In genomic region chr17:46942441-46943217, GRCh38 we compare ENCODE assay signal across 9 cellular contexts. TPM values are rescaled to one million over a fixed set of nuclear protein-coding genes. Genes with fewer than 3 reads are reported as not detected.
DNase-seq lines count a peak whose midpoint lies in the region; ATAC-seq, FAIRE-seq and TF ChIP-seq lines count a peak whose summit lies in the region.
"Had no signal": no experiment of that assay in that cellular context is flagged by ENCODE, and none has a peak within 500 bp of the region (broad histone marks: within the 10 kb centered on the region; RNA-seq: fewer than 3 reads in every experiment).

No MANE protein-coding gene starts in this region.

- no peaks in the 10 kb centered on the region for H3K27me3 ChIP-seq in trophoblast cell (ENCODE audit: insufficient read depth, low read length)

- H2BK5ac ChIP-seq in trophoblast cell (ENCODE audit: low read depth, low read length, poor library complexity): no peak overlapping the region

- H3K4ac ChIP-seq in trophoblast cell (ENCODE audit: low read depth, low read length): no peak overlapping the region

- H3K27ac Mint-ChIP-seq in glutamatergic neuron (ENCODE audit: unreplicated experiment): no peak overlapping the region

- no CpG with 5 or more reads among the region's 10 CpGs for whole genome bisulfite sequencing in trophoblast cell (ENCODE audit: extremely low coverage, insufficient coverage, insufficient read length)

- no peaks in the 10 kb centered on the region for H3K9me3 ChIP-seq in trophoblast cell (ENCODE audit: insufficient read depth, low read depth, low read length)

- H3K18ac ChIP-seq in trophoblast cell (ENCODE audit: low read length): peak overlapping the region; percentile 2

- H3K36me3 Mint-ChIP-seq in glutamatergic neuron (ENCODE audit: unreplicated experiment): no peaks in the 10 kb centered on the region

- H2BK120ac ChIP-seq in trophoblast cell (ENCODE audit: insufficient read depth, low read length, poor library complexity): no peak overlapping the region

- H3K27ac ChIP-seq in trophoblast cell (ENCODE audit: low read depth, low read length): peak overlapping the region; percentile 18

- DNase-seq in Daoy (ENCODE audit: low read depth): peak; percentile 81
- peak; percentile 52 for DNase-seq in LoVo (ENCODE audit: low spot score)
- DNase-seq in RCC 7860 (ENCODE audit: low spot score): peak; percentile 56
- peak; percentile 53 for DNase-seq in activated naive CD4-positive, alpha-beta T cell treated with anti-CD3 and anti-CD28 coated beads, Interleukin-2, amount 50 U/mL, for 16 hours
- peak; percentile 89 for DNase-seq in glutamatergic neuron
- peak; percentile 49 to 83 for DNase-seq in trophoblast cell

- ATAC-seq in HG03342 (IDR thresholded peaks at IDR 0.05; ENCODE audit: unreplicated experiment): no peak
- ATAC-seq in HG03196 (IDR thresholded peaks at IDR 0.05; ENCODE audit: unreplicated experiment): no peak

- H4K91ac ChIP-seq in trophoblast cell (ENCODE audit: low read depth, low read length): peak overlapping the region; percentile 0

- H3K4me1 ChIP-seq in trophoblast cell (ENCODE audit: control insufficient read depth in 1 of 2, insufficient read depth in 2 of 2, low read length in 2 of 2): peaks cover 37 to 38% of the 10 kb centered on the region in 2 experiments

- no peak overlapping the region for H3K9ac ChIP-seq in trophoblast cell (ENCODE audit: low read length)

- no peak overlapping the region for H4K12ac ChIP-seq in trophoblast cell (ENCODE audit: low read depth, low read length)

- H4K8ac ChIP-seq in trophoblast cell (ENCODE audit: low read depth, low read length): peak overlapping the region; percentile 5

- H3K4me3 ChIP-seq in trophoblast cell (ENCODE audit: low read depth, low read length): no peak overlapping the region

- no peak overlapping the region for H3K4me3 Mint-ChIP-seq in glutamatergic neuron (ENCODE audit: unreplicated experiment)

- H3K4me2 ChIP-seq in trophoblast cell (ENCODE audit: low read length): no peak overlapping the region

- peaks cover 17% of the 10 kb centered on the region for H3K27me3 Mint-ChIP-seq in glutamatergic neuron (ENCODE audit: unreplicated experiment)

- H3K4me1 Mint-ChIP-seq in glutamatergic neuron (ENCODE audit: low read depth, unreplicated experiment): peaks cover 8% of the 10 kb centered on the region

- H3K79me1 ChIP-seq in trophoblast cell (ENCODE audit: low read length): peaks cover 34% of the 10 kb centered on the region

- peaks cover 5% of the 10 kb centered on the region for H3K9me3 Mint-ChIP-seq in glutamatergic neuron (ENCODE audit: unreplicated experiment)

- H2BK12ac ChIP-seq in trophoblast cell (ENCODE audit: low read length): no peak overlapping the region

- H2AFZ ChIP-seq in trophoblast cell (ENCODE audit: insufficient read depth, low read length, poor library complexity): no peak overlapping the region

- peak; percentile 91 for TF ChIP-seq CTCF in glutamatergic neuron (IDR thresholded peaks at IDR 0.05; ENCODE audit: partially characterized antibody, unreplicated experiment)

- no peak overlapping the region for H3K14ac ChIP-seq in trophoblast cell (ENCODE audit: low read length)

- peaks cover 2% of the 10 kb centered on the region for H3K79me2 ChIP-seq in trophoblast cell (ENCODE audit: control insufficient read depth, insufficient read depth, low read length, poor library complexity)

- no peak overlapping the region for H3K23ac ChIP-seq in trophoblast cell (ENCODE audit: low read length)

- H2AK5ac ChIP-seq in trophoblast cell (ENCODE audit: low read length): no peak overlapping the region

- no peak for FAIRE-seq in RCC 7860 (lab: Jason Lieb, UNC)
- FAIRE-seq: colon had no signal

- peaks cover 24 to 36% of the 10 kb centered on the region in 2 experiments for H3K36me3 ChIP-seq in trophoblast cell (ENCODE audit: control insufficient read depth in 1 of 2, insufficient read depth in 2 of 2, low read length in 2 of 2)

RNA-seq across cellular contexts. Expression of gene GOSR2, which starts 19.7 kb away (rescaled TPM):
- 53.2 and 67.7 TPM in 2 replicates for total RNA-seq in Daoy (2014; rRNA removed; shearing (Covaris generic))
- total RNA-seq in glutamatergic neuron (ENCODE audit: unreplicated experiment): 62.4 TPM
- polyA plus RNA-seq in trophoblast cell (2013): 54.2 and 56.7 TPM in 2 replicates

RNA-seq across cellular contexts. Expression of gene RPRML, which starts 36.4 kb away (rescaled TPM):
- total RNA-seq in Daoy (2014; rRNA removed; shearing (Covaris generic)): 0.27 and 0.29 TPM in 2 replicates
- 4.5 TPM for total RNA-seq in glutamatergic neuron (ENCODE audit: unreplicated experiment)
- polyA plus RNA-seq in trophoblast cell (2013): 0.65 and 0.78 TPM in 2 replicates
